In genomic region chr2:215415820-215416613, GRCh38 we compare ENCODE assay signal across 19 cellular contexts. TPM values are rescaled to one million over a fixed set of nuclear protein-coding genes. Genes with fewer than 3 reads are reported as not detected.
DNase-seq lines count a peak whose midpoint lies in the region; ATAC-seq, FAIRE-seq and TF ChIP-seq lines count a peak whose summit lies in the region.
"Had no signal": no experiment of that assay in that cellular context is flagged by ENCODE, and none has a peak within 500 bp of the region (broad histone marks: within the 10 kb centered on the region; RNA-seq: fewer than 3 reads in every experiment).

No MANE protein-coding gene starts in this region.

- intact Hi-C loops in pancreas (cut with DNase I) = no loop called here

- H3K27me3 ChIP-seq in RWPE2 (ENCODE audit: insufficient read depth, poor library complexity, severe bottlenecking) (no peaks in the 10 kb centered on the region), hepatocyte (no peaks in the 10 kb centered on the region), pancreas (no peaks in the 10 kb centered on the region)
- H3K27me3 ChIP-seq: BE2C, SJCRH30 had no signal

- H3K36me3 ChIP-seq in RWPE2 (ENCODE audit: low read depth) = peaks cover 93% of the 10 kb centered on the region
- no peaks in the 10 kb centered on the region for H3K36me3 ChIP-seq in hepatocyte (replicated peaks; ENCODE audit: insufficient read depth, low read depth)
- H3K36me3 ChIP-seq in pancreas = no peaks in the 10 kb centered on the region
- H3K36me3 ChIP-seq: BE2C had no signal

- WGBS in hepatocyte (ENCODE audit: low lambda C conversion rate, missing lambda C conversion rate) = 62% methylated on average over 1 of the region's 1 CpG
- 87 to 91% methylated on average over 1 of the region's 1 CpG for WGBS in pancreas, 2 donors

- H3K27ac ChIP-seq in RWPE2 (ENCODE audit: poor library complexity, severe bottlenecking) (peak overlapping the region; percentile 81), hepatocyte (peak overlapping the region; percentile 75), pancreas (no peak overlapping the region), coronary artery (peak overlapping the region in 1 of 2 donors; percentile 30)
- H3K27ac ChIP-seq: PC-9, SJCRH30 had no signal

- DNase-seq in RWPE2 (ENCODE audit: low spot score) (no peak), hepatocyte (ENCODE audit: low spot score) (no peak), pancreas (no peak), A172 (ENCODE audit: low spot score) (no peak), coronary artery (ENCODE audit: low spot score) (no peak), GDM1 (lab: John Stamatoyannopoulos, UW) (no peak)
- DNase-seq in stimulated activated CD8-positive, alpha-beta memory T cell treated with anti-CD3 and anti-CD28 coated beads, Interleukin-4, amount 100 ng/mL, for 48 hours = no peak
- DNase-seq: BE2C; CD4-positive, CD25-positive, alpha-beta regulatory T cell; COR-L47; DMS 273 treated with DMSO at 0.1 percent for 48 hours; HCEC 1CT; KBM-7; NCI-H1105 treated with DMSO at 0.1 percent for 48 hours; NCI-H1694; SJCRH30 had no signal

- H3K4me3 ChIP-seq in RWPE2 (ENCODE audit: severe bottlenecking) (no peak overlapping the region), hepatocyte (no peak overlapping the region), pancreas (no peak overlapping the region), coronary artery (no peak overlapping the region)
- H3K4me3 ChIP-seq: GM12878, GM23338, PC-9, SJCRH30 had no signal

- H4K20me1 ChIP-seq in hepatocyte (ENCODE audit: insufficient read depth, poor library complexity, severe bottlenecking) = no peaks in the 10 kb centered on the region

- H3K4me2 ChIP-seq in hepatocyte = peak overlapping the region; percentile 3
- H3K4me2 ChIP-seq: GM23338, PC-9 had no signal

- TF ChIP-seq CTCF in RWPE2 (IDR thresholded peaks at IDR 0.05; ENCODE audit: poor library complexity, severe bottlenecking) (no peak), hepatocyte (IDR thresholded peaks at IDR 0.05; ENCODE audit: poor library complexity) (no peak), pancreas (IDR thresholded peaks at IDR 0.05) (no peak), coronary artery (IDR thresholded peaks at IDR 0.05) (no peak)

- H2AFZ ChIP-seq in hepatocyte = no peak overlapping the region
- H2AFZ ChIP-seq: GM23338, PC-9 had no signal

- FAIRE-seq in pancreas (lab: Jason Lieb, UNC) = peak; percentile 43
- FAIRE-seq: GM12878 had no signal

- H3K4me1 ChIP-seq in RWPE2 (ENCODE audit: insufficient read depth, poor library complexity, severe bottlenecking) = peaks cover 9% of the 10 kb centered on the region
- H3K4me1 ChIP-seq in hepatocyte (ENCODE audit: insufficient read depth) = peaks cover 57% of the 10 kb centered on the region
- H3K4me1 ChIP-seq in pancreas = peaks cover 7 to 44% (median 30%) of the 10 kb centered on the region in 3 donors
- H3K4me1 ChIP-seq: BE2C had no signal

- H3K9me2 ChIP-seq in hepatocyte (replicated peaks; ENCODE audit: insufficient read depth) = no peaks in the 10 kb centered on the region

- ATAC-seq in RWPE2 (ENCODE audit: low read depth) = no peak
- no peak for ATAC-seq in pancreas
- ATAC-seq: GM12878, GM23338 had no signal

- H3K9me3 ChIP-seq in RWPE2 (ENCODE audit: severe bottlenecking) (no peaks in the 10 kb centered on the region), hepatocyte (ENCODE audit: low read depth) (no peaks in the 10 kb centered on the region), pancreas (no peaks in the 10 kb centered on the region)
- H3K9me3 ChIP-seq: BE2C, SJCRH30 had no signal

- peaks cover 11% of the 10 kb centered on the region for H3K79me2 ChIP-seq in hepatocyte

RNA-seq across cellular contexts. Expression of gene FN1, which starts 19.9 kb away (rescaled TPM):
- 2,129 and 3,020 TPM in 2 replicates for total RNA-seq in hepatocyte
- 1,572 and 1,650 TPM in 2 replicates for polyA plus RNA-seq in hepatocyte
- total RNA-seq in pancreas = 100 to 1,000 TPM in 2 of 6 donors, 10 to 100 TPM in 3, 1 to 10 TPM in 1; 8.9 to 432 (median 38.8) TPM
- 10 to 100 TPM; 17.0 to 17.9 TPM for polyA plus RNA-seq in pancreas
- total RNA-seq in A172 (2014; rRNA removed; shearing (Covaris generic)) = 15.5 and 17.2 TPM in 2 replicates

Comparison
In these comparisons a context has a peak if more than half of its experiments do, and no peak if none do; other contexts are left out.
1. H3K27ac ChIP-seq: peak in RWPE2 (single experiment) and hepatocyte (single experiment); none in pancreas (0 of 4).